ENCODE assay signal across 8 cellular contexts in genomic region chr17:80678621-80679020, GRCh38.
A peak's percentile ranks its signal among the peaks of the same experiment; 100 is the strongest.
DNase-seq lines count a peak whose midpoint lies in the region; ATAC-seq and TF ChIP-seq lines count a peak whose summit lies in the region.

No MANE protein-coding gene starts in this region.

- peak overlapping the region; percentile 88 for H3K27ac Mint-ChIP-seq in activated CD8-positive, alpha-beta T cell treated with anti-CD3 and anti-CD28 coated beads for 36 hours
- peak overlapping the region; percentile 92 to 97 for H3K27ac Mint-ChIP-seq in stimulated activated naive CD8-positive, alpha-beta T cell treated with anti-CD3 and anti-CD28 coated beads, Interleukin-15, amount 100 ng/mL, for 72 hours

- no peaks in the 10 kb centered on the region for H3K9me3 Mint-ChIP-seq in activated CD8-positive, alpha-beta T cell treated with anti-CD3 and anti-CD28 coated beads for 36 hours
- H3K9me3 Mint-ChIP-seq in stimulated activated naive CD8-positive, alpha-beta T cell treated with anti-CD3 and anti-CD28 coated beads, Interleukin-15, amount 100 ng/mL, for 72 hours, result no peaks in the 10 kb centered on the region

- no peaks in the 10 kb centered on the region for H3K27me3 Mint-ChIP-seq in activated CD8-positive, alpha-beta T cell treated with anti-CD3 and anti-CD28 coated beads for 36 hours
- H3K27me3 Mint-ChIP-seq in stimulated activated naive CD8-positive, alpha-beta T cell treated with anti-CD3 and anti-CD28 coated beads, Interleukin-15, amount 100 ng/mL, for 72 hours, result no peaks in the 10 kb centered on the region

- POLR2A ChIA-PET in activated CD8-positive, alpha-beta T cell treated with anti-CD3 and anti-CD28 coated beads for 36 hours (lab: Charles Lee), result no interaction called here

- TF ChIP-seq CTCF in activated CD8-positive, alpha-beta T cell treated with anti-CD3 and anti-CD28 coated beads for 36 hours (IDR thresholded peaks at IDR 0.05), result no peak

- H3K4me3 Mint-ChIP-seq in activated CD8-positive, alpha-beta T cell treated with anti-CD3 and anti-CD28 coated beads for 36 hours, result peak overlapping the region; percentile 59
- H3K4me3 Mint-ChIP-seq in stimulated activated naive CD8-positive, alpha-beta T cell treated with anti-CD3 and anti-CD28 coated beads, Interleukin-15, amount 100 ng/mL, for 72 hours, result peak overlapping the region; percentile 73 to 77

- H3K4me1 Mint-ChIP-seq in activated CD8-positive, alpha-beta T cell treated with anti-CD3 and anti-CD28 coated beads for 36 hours (ENCODE audit: low read depth), result peaks cover 50% of the 10 kb centered on the region
- H3K4me1 Mint-ChIP-seq in stimulated activated naive CD8-positive, alpha-beta T cell treated with anti-CD3 and anti-CD28 coated beads, Interleukin-15, amount 100 ng/mL, for 72 hours, result peaks cover 74% of the 10 kb centered on the region

- intact Hi-C loops in activated CD8-positive, alpha-beta T cell treated with anti-CD3 and anti-CD28 coated beads for 36 hours (cut with micrococcal nuclease), result loop anchor here (10.0 kb wide), 1 partner anchor 106 kb away; no protein-coding TSS in a partner anchor

- peak; percentile 33 for DNase-seq in SIG-M5 treated with dmso at 0.1 percent for 504 hours (lab: John Stamatoyannopoulos, UW; ENCODE audit: unreplicated experiment)
- no peak for DNase-seq in SIG-M5 (lab: John Stamatoyannopoulos, UW)
- peak; percentile 79 for DNase-seq in activated CD8-positive, alpha-beta T cell treated with anti-CD3 and anti-CD28 coated beads for 36 hours
- peak; percentile 83 for DNase-seq in glomerular visceral epithelial cell (ENCODE audit: extremely low spot score)
- DNase-seq in stimulated activated naive CD8-positive, alpha-beta T cell treated with anti-CD3 and anti-CD28 coated beads, Interleukin-15, amount 100 ng/mL, for 72 hours, result peak in 1 of 2 donors; percentile 60

- peaks cover 8% of the 10 kb centered on the region for H3K36me3 Mint-ChIP-seq in activated CD8-positive, alpha-beta T cell treated with anti-CD3 and anti-CD28 coated beads for 36 hours (ENCODE audit: low read depth)

- CTCF ChIA-PET in activated CD8-positive, alpha-beta T cell treated with anti-CD3 and anti-CD28 coated beads for 36 hours (lab: Charles Lee), result interaction anchor here (1.7 kb wide), 1 partner anchor 15 kb away, joined by 3 read pairs; no protein-coding TSS in a partner anchor

- peak; percentile 83 for ATAC-seq in activated CD8-positive, alpha-beta T cell treated with anti-CD3 and anti-CD28 coated beads for 36 hours
- peak; percentile 88 for ATAC-seq in stimulated activated naive CD8-positive, alpha-beta T cell treated with anti-CD3 and anti-CD28 coated beads, Interleukin-15, amount 100 ng/mL, for 72 hours
- ATAC-seq in HG03439 (IDR thresholded peaks at IDR 0.05; ENCODE audit: unreplicated experiment), result no peak
- ATAC-seq in GM19351 (IDR thresholded peaks at IDR 0.05; ENCODE audit: unreplicated experiment), result no peak
- no peak for ATAC-seq in GM21717 (IDR thresholded peaks at IDR 0.05; ENCODE audit: unreplicated experiment)

Comparison
In these comparisons a context has a peak if more than half of its experiments do, and no peak if none do; other contexts are left out.
1. ATAC-seq: peak in activated CD8-positive, alpha-beta T cell treated with anti-CD3 and anti-CD28 coated beads for 36 hours (single experiment) and stimulated activated naive CD8-positive, alpha-beta T cell treated with anti-CD3 and anti-CD28 coated beads, Interleukin-15, amount 100 ng/mL, for 72 hours (single experiment); none in HG03439 (single experiment), GM19351 (single experiment) and GM21717 (single experiment).